In genomic region chr4:94849901-94850300, GRCh38 we compare ENCODE assay signal across 27 cellular contexts.
"Had no signal": no experiment of that assay in that cellular context is flagged by ENCODE, and none has a peak within 500 bp of the region (broad histone marks: within the 10 kb centered on the region; RNA-seq: fewer than 3 reads in every experiment).

No MANE protein-coding gene starts in this region.

- H3K27ac Mint-ChIP-seq: activated B cell treated with CpG ODN at 0.5 μM for 24 hours; activated CD4-positive, alpha-beta memory T cell treated with anti-CD3 and anti-CD28 coated beads, Interleukin-2, amount 10 ng/mL, durations not matched to agents 7 days and 5 days; activated CD4-positive, alpha-beta T cell treated with anti-CD3 and anti-CD28 coated beads, Interleukin-2, amount 10 ng/mL, durations not matched to agents 24 days and 14 days; activated naive CD4-positive, alpha-beta T cell treated with anti-CD3 and anti-CD28 coated beads for 36 hours; activated naive CD8-positive, alpha-beta T cell; activated T-helper 17 cell treated with anti-CD3 and anti-CD28 coated beads, Interleukin-2, amount 50 U/mL, for 72 hours had no signal

- H3K36me3 ChIP-seq: brain microvascular endothelial cell, cardiac muscle cell had no signal

- H3K4me3 Mint-ChIP-seq: activated B cell treated with CpG ODN at 0.5 μM for 24 hours; activated CD4-positive, alpha-beta memory T cell treated with anti-CD3 and anti-CD28 coated beads, Interleukin-2, amount 10 ng/mL, durations not matched to agents 7 days and 5 days; activated CD4-positive, alpha-beta T cell treated with anti-CD3 and anti-CD28 coated beads, Interleukin-2, amount 10 ng/mL, durations not matched to agents 24 days and 14 days; activated naive CD4-positive, alpha-beta T cell treated with anti-CD3 and anti-CD28 coated beads for 36 hours; activated naive CD8-positive, alpha-beta T cell; activated T-helper 17 cell treated with anti-CD3 and anti-CD28 coated beads, Interleukin-2, amount 50 U/mL, for 72 hours had no signal

- H3K27ac ChIP-seq: brain microvascular endothelial cell, cardiac muscle cell, SK-N-MC had no signal

- H3K27me3 Mint-ChIP-seq: activated B cell treated with CpG ODN at 0.5 μM for 24 hours; activated CD4-positive, alpha-beta memory T cell treated with anti-CD3 and anti-CD28 coated beads, Interleukin-2, amount 10 ng/mL, durations not matched to agents 7 days and 5 days; activated CD4-positive, alpha-beta T cell treated with anti-CD3 and anti-CD28 coated beads, Interleukin-2, amount 10 ng/mL, durations not matched to agents 24 days and 14 days had no signal

- H3K27me3 ChIP-seq: brain microvascular endothelial cell, cardiac muscle cell had no signal

- H3K4me1 Mint-ChIP-seq: activated B cell treated with CpG ODN at 0.5 μM for 24 hours; activated CD4-positive, alpha-beta memory T cell treated with anti-CD3 and anti-CD28 coated beads, Interleukin-2, amount 10 ng/mL, durations not matched to agents 7 days and 5 days; activated CD4-positive, alpha-beta T cell treated with anti-CD3 and anti-CD28 coated beads, Interleukin-2, amount 10 ng/mL, durations not matched to agents 24 days and 14 days; activated T-helper 17 cell treated with anti-CD3 and anti-CD28 coated beads, Interleukin-2, amount 50 U/mL, for 72 hours had no signal

- DNase-seq: activated B cell treated with CpG ODN at 0.5 μM for 24 hours; activated CD4-positive, alpha-beta memory T cell treated with anti-CD3 and anti-CD28 coated beads, Interleukin-2, amount 10 ng/mL, durations not matched to agents 7 days and 5 days; activated CD4-positive, alpha-beta T cell treated with anti-CD3 and anti-CD28 coated beads for 1 hour; activated CD4-positive, alpha-beta T cell treated with anti-CD3 and anti-CD28 coated beads, Interleukin-2, amount 10 ng/mL, durations not matched to agents 24 days and 14 days; activated gamma-delta T cell; activated naive CD4-positive, alpha-beta T cell treated with anti-CD3 and anti-CD28 coated beads for 36 hours; activated T-cell treated with anti-CD3 and anti-CD28 coated beads for 4 hours; activated T-cell treated with anti-CD3 and anti-CD28 coated beads, Interleukin-2, amount 50 U/mL, for 48 hours; amygdala; brain microvascular endothelial cell; Kasumi-1; KBM-7; NCI-H146; NCI-H187 treated with DMSO at 0.1 percent for 48 hours; NCI-H2081 treated with DMSO at 0.1 percent for 48 hours; NCI-H446 treated with DMSO at 0.1 percent for 48 hours; NCI-H524 treated with DMSO at 0.1 percent for 48 hours; NCI-H748 treated with DMSO at 0.1 percent for 48 hours; OCI-M1; RPMI8226; T-helper 1 cell had no signal

- ATAC-seq: activated T-helper 17 cell treated with anti-CD3 and anti-CD28 coated beads, Interleukin-2, amount 50 U/mL, for 72 hours; Panc1; Right ventricle myocardium inferior had no signal

- H3K4me3 ChIP-seq: cardiac muscle cell, SK-N-MC had no signal

- H3K9me3 Mint-ChIP-seq: activated CD4-positive, alpha-beta T cell treated with anti-CD3 and anti-CD28 coated beads, Interleukin-2, amount 10 ng/mL, durations not matched to agents 24 days and 14 days; activated naive CD4-positive, alpha-beta T cell treated with anti-CD3 and anti-CD28 coated beads for 36 hours had no signal
